Comparison of ENCODE assay signal across 1 cellular context in the genomic region with DNA sequence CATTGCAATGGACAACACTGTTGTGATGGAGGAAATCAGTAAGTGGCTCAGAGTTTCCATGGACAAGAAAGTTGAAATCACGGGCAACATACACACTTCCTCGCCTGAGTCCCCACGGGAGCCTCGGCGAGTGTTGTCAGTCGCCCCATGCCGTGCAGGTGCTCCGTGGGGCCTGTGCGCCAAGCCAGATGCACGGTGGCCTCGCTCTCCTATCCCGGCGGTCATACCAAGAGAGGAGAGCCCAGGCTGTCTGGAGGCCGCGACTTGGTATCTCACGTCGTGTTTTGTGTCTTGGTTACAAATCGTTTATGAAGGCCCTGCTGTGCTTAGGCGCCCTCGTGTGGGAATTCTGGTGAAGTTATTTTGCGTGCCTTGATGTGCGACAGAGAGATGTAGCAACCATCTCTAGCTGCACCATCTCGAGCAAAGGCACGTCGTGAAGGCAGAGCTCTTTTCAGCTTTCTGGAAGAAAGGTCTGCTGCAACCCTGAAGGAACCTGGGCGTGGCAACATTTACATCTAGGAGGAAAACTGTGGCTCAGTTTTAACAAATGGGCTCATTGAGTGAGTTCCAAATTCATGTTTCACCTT.
TF ChIP-seq lines count a peak whose summit lies in the region.

No MANE protein-coding gene starts in this region.

TF ChIP-seq in neural cell, 6 proteins besides CTCF, POLR2A, EP300 and RAD21 (continued from another document):
- TF ChIP-seq, protein P1, sequence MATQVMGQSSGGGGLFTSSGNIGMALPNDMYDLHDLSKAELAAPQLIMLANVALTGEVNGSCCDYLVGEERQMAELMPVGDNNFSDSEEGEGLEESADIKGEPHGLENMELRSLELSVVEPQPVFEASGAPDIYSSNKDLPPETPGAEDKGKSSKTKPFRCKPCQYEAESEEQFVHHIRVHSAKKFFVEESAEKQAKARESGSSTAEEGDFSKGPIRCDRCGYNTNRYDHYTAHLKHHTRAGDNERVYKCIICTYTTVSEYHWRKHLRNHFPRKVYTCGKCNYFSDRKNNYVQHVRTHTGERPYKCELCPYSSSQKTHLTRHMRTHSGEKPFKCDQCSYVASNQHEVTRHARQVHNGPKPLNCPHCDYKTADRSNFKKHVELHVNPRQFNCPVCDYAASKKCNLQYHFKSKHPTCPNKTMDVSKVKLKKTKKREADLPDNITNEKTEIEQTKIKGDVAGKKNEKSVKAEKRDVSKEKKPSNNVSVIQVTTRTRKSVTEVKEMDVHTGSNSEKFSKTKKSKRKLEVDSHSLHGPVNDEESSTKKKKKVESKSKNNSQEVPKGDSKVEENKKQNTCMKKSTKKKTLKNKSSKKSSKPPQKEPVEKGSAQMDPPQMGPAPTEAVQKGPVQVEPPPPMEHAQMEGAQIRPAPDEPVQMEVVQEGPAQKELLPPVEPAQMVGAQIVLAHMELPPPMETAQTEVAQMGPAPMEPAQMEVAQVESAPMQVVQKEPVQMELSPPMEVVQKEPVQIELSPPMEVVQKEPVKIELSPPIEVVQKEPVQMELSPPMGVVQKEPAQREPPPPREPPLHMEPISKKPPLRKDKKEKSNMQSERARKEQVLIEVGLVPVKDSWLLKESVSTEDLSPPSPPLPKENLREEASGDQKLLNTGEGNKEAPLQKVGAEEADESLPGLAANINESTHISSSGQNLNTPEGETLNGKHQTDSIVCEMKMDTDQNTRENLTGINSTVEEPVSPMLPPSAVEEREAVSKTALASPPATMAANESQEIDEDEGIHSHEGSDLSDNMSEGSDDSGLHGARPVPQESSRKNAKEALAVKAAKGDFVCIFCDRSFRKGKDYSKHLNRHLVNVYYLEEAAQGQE (IDR thresholded peaks at IDR 0.05; ENCODE audit: borderline replicate concordance): no peak
